In genomic region chr14:20469890-20470858, GRCh38 we compare ENCODE assay signal across 1 cellular context.
TF ChIP-seq lines count a peak whose summit lies in the region.

No MANE protein-coding gene starts in this region.

TF ChIP-seq in HepG2, 621 proteins besides CTCF, POLR2A, EP300 and RAD21 (continued from another document and continues in another):
- TF ChIP-seq PAF1 (CRISPR knock-in tag; IDR thresholded peaks at IDR 0.05) (no peak), SMC3 (IDR thresholded peaks at IDR 0.05; ENCODE audit: low read length) (no peak), ZEB1 (IDR thresholded peaks at IDR 0.05; ENCODE audit: insufficient replicate concordance, low read depth) (peak; percentile 38), ELF4 (CRISPR knock-in tag; IDR thresholded peaks at IDR 0.05; ENCODE audit: borderline replicate concordance) (0 out of 2 replicates have a peak, but pooled peaks have one; percentile 62), JUND (CRISPR knock-in tag; IDR thresholded peaks at IDR 0.05) (no peak), ZNF251 (CRISPR knock-in tag; IDR thresholded peaks at IDR 0.05) (no peak), SKI (IDR thresholded peaks at IDR 0.05; ENCODE audit: partially characterized antibody) (peak; percentile 66), ZNF597 (CRISPR knock-in tag; IDR thresholded peaks at IDR 0.05) (no peak), ZNF788 (CRISPR knock-in tag; IDR thresholded peaks at IDR 0.05; ENCODE audit: borderline replicate concordance) (no peak), ZNF451 (CRISPR knock-in tag; IDR thresholded peaks at IDR 0.05) (no peak), ZNF510 (CRISPR knock-in tag; IDR thresholded peaks at IDR 0.05; ENCODE audit: low read depth) (no peak), CEBPB (IDR thresholded peaks at IDR 0.05; ENCODE audit: borderline replicate concordance, low read depth, low read length) (peak; percentile 97), REXO4 (CRISPR knock-in tag; IDR thresholded peaks at IDR 0.05; ENCODE audit: borderline replicate concordance) (no peak), MYPOP (CRISPR knock-in tag; IDR thresholded peaks at IDR 0.05) (no peak), ZBTB26 (CRISPR knock-in tag; IDR thresholded peaks at IDR 0.05; ENCODE audit: borderline replicate concordance) (no peak), ZNF557 (CRISPR knock-in tag; IDR thresholded peaks at IDR 0.05) (no peak), TRIM24 (CRISPR knock-in tag; IDR thresholded peaks at IDR 0.05) (no peak), ZBTB14 (CRISPR knock-in tag; IDR thresholded peaks at IDR 0.05) (no peak), ELK4 (CRISPR knock-in tag; IDR thresholded peaks at IDR 0.05; ENCODE audit: borderline replicate concordance) (no peak), ZNF672 (CRISPR knock-in tag; IDR thresholded peaks at IDR 0.05) (no peak), ZNF30 (CRISPR knock-in tag; IDR thresholded peaks at IDR 0.05) (0 out of 2 replicates have a peak, but pooled peaks have one; percentile 31), ZFP36L1 (CRISPR knock-in tag; IDR thresholded peaks at IDR 0.05) (no peak), ZNF782 (CRISPR knock-in tag; IDR thresholded peaks at IDR 0.05; ENCODE audit: borderline replicate concordance) (no peak), GATA4 (IDR thresholded peaks at IDR 0.05; ENCODE audit: borderline replicate concordance, low read depth) (no peak), HDAC2 (CRISPR knock-in tag; IDR thresholded peaks at IDR 0.05) (peak; percentile 28; the same call in 1 of the 2 replicates), CBX1 (IDR thresholded peaks at IDR 0.05; ENCODE audit: low read depth) (no peak), FOXC1 (CRISPR knock-in tag; IDR thresholded peaks at IDR 0.05; ENCODE audit: borderline replicate concordance) (no peak), KDM5B (CRISPR knock-in tag; IDR thresholded peaks at IDR 0.05; ENCODE audit: borderline replicate concordance) (no peak), MBD4 (IDR thresholded peaks at IDR 0.05; ENCODE audit: borderline replicate concordance, low read length) (no peak), ZNF704 (CRISPR knock-in tag; IDR thresholded peaks at IDR 0.05; ENCODE audit: borderline replicate concordance) (no peak), ETV6 (CRISPR knock-in tag; conservative IDR thresholded peaks at IDR 0.05) (no peak), ZNF558 (CRISPR knock-in tag; IDR thresholded peaks at IDR 0.05; ENCODE audit: borderline replicate concordance) (0 out of 2 replicates have a peak, but pooled peaks have one; percentile 55), ZNF33B (CRISPR knock-in tag; IDR thresholded peaks at IDR 0.05) (no peak; the same call in 1 of the 2 replicates)
- TF ChIP-seq, protein P1, sequence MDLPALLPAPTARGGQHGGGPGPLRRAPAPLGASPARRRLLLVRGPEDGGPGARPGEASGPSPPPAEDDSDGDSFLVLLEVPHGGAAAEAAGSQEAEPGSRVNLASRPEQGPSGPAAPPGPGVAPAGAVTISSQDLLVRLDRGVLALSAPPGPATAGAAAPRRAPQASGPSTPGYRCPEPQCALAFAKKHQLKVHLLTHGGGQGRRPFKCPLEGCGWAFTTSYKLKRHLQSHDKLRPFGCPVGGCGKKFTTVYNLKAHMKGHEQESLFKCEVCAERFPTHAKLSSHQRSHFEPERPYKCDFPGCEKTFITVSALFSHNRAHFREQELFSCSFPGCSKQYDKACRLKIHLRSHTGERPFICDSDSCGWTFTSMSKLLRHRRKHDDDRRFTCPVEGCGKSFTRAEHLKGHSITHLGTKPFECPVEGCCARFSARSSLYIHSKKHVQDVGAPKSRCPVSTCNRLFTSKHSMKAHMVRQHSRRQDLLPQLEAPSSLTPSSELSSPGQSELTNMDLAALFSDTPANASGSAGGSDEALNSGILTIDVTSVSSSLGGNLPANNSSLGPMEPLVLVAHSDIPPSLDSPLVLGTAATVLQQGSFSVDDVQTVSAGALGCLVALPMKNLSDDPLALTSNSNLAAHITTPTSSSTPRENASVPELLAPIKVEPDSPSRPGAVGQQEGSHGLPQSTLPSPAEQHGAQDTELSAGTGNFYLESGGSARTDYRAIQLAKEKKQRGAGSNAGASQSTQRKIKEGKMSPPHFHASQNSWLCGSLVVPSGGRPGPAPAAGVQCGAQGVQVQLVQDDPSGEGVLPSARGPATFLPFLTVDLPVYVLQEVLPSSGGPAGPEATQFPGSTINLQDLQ (CRISPR knock-in tag; IDR thresholded peaks at IDR 0.05), result 0 out of 2 replicates have a peak, but pooled peaks have one; percentile 27
- TF ChIP-seq, protein P2, sequence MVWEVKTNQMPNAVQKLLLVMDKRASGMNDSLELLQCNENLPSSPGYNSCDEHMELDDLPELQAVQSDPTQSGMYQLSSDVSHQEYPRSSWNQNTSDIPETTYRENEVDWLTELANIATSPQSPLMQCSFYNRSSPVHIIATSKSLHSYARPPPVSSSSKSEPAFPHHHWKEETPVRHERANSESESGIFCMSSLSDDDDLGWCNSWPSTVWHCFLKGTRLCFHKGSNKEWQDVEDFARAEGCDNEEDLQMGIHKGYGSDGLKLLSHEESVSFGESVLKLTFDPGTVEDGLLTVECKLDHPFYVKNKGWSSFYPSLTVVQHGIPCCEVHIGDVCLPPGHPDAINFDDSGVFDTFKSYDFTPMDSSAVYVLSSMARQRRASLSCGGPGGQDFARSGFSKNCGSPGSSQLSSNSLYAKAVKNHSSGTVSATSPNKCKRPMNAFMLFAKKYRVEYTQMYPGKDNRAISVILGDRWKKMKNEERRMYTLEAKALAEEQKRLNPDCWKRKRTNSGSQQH (CRISPR knock-in tag; IDR thresholded peaks at IDR 0.05; ENCODE audit: low read depth), result no peak
- TF ChIP-seq, protein P3, sequence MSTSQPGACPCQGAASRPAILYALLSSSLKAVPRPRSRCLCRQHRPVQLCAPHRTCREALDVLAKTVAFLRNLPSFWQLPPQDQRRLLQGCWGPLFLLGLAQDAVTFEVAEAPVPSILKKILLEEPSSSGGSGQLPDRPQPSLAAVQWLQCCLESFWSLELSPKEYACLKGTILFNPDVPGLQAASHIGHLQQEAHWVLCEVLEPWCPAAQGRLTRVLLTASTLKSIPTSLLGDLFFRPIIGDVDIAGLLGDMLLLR (CRISPR knock-in tag; IDR thresholded peaks at IDR 0.05), result no peak
- TF ChIP-seq, protein P4, sequence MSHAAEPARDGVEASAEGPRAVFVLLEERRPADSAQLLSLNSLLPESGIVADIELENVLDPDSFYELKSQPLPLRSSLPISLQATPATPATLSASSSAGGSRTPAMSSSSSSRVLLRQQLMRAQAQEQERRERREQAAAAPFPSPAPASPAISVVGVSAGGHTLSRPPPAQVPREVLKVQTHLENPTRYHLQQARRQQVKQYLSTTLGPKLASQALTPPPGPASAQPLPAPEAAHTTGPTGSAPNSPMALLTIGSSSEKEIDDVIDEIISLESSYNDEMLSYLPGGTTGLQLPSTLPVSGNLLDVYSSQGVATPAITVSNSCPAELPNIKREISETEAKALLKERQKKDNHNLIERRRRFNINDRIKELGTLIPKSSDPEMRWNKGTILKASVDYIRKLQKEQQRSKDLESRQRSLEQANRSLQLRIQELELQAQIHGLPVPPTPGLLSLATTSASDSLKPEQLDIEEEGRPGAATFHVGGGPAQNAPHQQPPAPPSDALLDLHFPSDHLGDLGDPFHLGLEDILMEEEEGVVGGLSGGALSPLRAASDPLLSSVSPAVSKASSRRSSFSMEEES (CRISPR knock-in tag; IDR thresholded peaks at IDR 0.05), result no peak
- TF ChIP-seq, protein P5, sequence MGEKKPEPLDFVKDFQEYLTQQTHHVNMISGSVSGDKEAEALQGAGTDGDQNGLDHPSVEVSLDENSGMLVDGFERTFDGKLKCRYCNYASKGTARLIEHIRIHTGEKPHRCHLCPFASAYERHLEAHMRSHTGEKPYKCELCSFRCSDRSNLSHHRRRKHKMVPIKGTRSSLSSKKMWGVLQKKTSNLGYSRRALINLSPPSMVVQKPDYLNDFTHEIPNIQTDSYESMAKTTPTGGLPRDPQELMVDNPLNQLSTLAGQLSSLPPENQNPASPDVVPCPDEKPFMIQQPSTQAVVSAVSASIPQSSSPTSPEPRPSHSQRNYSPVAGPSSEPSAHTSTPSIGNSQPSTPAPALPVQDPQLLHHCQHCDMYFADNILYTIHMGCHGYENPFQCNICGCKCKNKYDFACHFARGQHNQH (CRISPR knock-in tag; IDR thresholded peaks at IDR 0.05), result no peak
- TF ChIP-seq, protein P6, sequence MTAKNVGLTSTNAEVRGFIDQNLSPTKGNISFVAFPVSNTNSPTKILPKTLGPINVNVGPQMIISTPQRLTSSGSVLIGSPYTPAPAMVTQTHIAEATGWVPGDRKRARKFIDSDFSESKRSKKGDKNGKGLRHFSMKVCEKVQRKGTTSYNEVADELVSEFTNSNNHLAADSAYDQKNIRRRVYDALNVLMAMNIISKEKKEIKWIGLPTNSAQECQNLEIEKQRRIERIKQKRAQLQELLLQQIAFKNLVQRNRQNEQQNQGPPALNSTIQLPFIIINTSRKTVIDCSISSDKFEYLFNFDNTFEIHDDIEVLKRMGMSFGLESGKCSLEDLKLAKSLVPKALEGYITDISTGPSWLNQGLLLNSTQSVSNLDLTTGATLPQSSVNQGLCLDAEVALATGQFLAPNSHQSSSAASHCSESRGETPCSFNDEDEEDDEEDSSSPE (CRISPR knock-in tag; IDR thresholded peaks at IDR 0.05), result peak; percentile 71
- TF ChIP-seq, protein P7, sequence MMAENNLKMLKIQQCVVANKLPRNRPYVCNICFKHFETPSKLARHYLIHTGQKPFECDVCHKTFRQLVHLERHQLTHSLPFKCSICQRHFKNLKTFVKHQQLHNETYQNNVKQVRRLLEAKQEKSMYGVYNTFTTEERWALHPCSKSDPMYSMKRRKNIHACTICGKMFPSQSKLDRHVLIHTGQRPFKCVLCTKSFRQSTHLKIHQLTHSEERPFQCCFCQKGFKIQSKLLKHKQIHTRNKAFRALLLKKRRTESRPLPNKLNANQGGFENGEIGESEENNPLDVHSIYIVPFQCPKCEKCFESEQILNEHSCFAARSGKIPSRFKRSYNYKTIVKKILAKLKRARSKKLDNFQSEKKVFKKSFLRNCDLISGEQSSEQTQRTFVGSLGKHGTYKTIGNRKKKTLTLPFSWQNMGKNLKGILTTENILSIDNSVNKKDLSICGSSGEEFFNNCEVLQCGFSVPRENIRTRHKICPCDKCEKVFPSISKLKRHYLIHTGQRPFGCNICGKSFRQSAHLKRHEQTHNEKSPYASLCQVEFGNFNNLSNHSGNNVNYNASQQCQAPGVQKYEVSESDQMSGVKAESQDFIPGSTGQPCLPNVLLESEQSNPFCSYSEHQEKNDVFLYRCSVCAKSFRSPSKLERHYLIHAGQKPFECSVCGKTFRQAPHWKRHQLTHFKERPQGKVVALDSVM (CRISPR knock-in tag; IDR thresholded peaks at IDR 0.05), result no peak
- TF ChIP-seq, protein P8, sequence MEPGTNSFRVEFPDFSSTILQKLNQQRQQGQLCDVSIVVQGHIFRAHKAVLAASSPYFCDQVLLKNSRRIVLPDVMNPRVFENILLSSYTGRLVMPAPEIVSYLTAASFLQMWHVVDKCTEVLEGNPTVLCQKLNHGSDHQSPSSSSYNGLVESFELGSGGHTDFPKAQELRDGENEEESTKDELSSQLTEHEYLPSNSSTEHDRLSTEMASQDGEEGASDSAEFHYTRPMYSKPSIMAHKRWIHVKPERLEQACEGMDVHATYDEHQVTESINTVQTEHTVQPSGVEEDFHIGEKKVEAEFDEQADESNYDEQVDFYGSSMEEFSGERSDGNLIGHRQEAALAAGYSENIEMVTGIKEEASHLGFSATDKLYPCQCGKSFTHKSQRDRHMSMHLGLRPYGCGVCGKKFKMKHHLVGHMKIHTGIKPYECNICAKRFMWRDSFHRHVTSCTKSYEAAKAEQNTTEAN (CRISPR knock-in tag; conservative IDR thresholded peaks at IDR 0.05), result no peak
